ENCODE assay signal across 25 cellular contexts in the genomic region with DNA sequence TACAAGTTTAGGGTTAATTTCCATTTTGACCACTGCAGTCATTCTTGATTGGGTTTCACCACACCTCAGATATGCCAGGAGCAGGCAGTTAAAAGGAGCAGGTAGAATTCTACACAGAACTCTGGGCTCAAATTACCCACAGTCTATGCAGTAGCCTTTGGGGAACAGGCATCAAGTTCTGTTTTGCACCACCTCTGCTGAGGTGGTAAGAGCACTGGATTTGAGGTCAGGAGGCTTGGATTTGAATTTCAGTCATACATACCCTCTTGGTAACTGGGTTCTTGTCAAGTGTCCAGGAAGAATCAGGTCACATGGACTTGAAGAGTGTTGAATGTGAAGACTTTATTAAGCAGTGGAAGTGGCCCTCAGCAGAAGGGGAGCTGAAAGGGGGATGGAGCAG.
"Had no signal": no experiment of that assay in that cellular context is flagged by ENCODE, and none has a peak within 500 bp of the region (broad histone marks: within the 10 kb centered on the region; RNA-seq: fewer than 3 reads in every experiment).

No MANE protein-coding gene starts in this region.

- H3K4me3 Mint-ChIP-seq: activated B cell treated with CpG ODN at 0.5 μM for 24 hours; activated CD4-positive, alpha-beta T cell treated with anti-CD3 and anti-CD28 coated beads for 36 hours; activated naive CD4-positive, alpha-beta T cell treated with anti-CD3 and anti-CD28 coated beads, Interleukin-2, amount 10 ng/mL, durations not matched to agents 7 days and 5 days; memory B cell; nephron; stimulated activated naive CD8-positive, alpha-beta T cell treated with anti-CD3 and anti-CD28 coated beads, Interleukin-15, amount 100 ng/mL, for 72 hours; T-helper 17 cell had no signal

- H3K9me3 Mint-ChIP-seq: stimulated activated naive CD8-positive, alpha-beta T cell treated with anti-CD3 and anti-CD28 coated beads, Interleukin-15, amount 100 ng/mL, for 72 hours had no signal

- H3K27ac Mint-ChIP-seq: activated B cell treated with CpG ODN at 0.5 μM for 24 hours; activated CD4-positive, alpha-beta T cell treated with anti-CD3 and anti-CD28 coated beads for 36 hours; activated naive CD4-positive, alpha-beta T cell treated with anti-CD3 and anti-CD28 coated beads, Interleukin-2, amount 10 ng/mL, durations not matched to agents 7 days and 5 days; memory B cell; nephron; T-helper 17 cell had no signal

- H3K9me3 ChIP-seq: colonic mucosa, esophagus squamous epithelium, neutrophil, ovary, prostate gland had no signal

- H3K36me3 ChIP-seq: brain microvascular endothelial cell, colonic mucosa, esophagus squamous epithelium, heart right ventricle, neutrophil, ovary, prostate gland, tibial artery had no signal

- ATAC-seq: activated CD4-positive, alpha-beta T cell treated with anti-CD3 and anti-CD28 coated beads for 36 hours; heart right ventricle; left cardiac atrium; right cardiac atrium; stimulated activated naive CD8-positive, alpha-beta T cell treated with anti-CD3 and anti-CD28 coated beads, Interleukin-15, amount 100 ng/mL, for 72 hours; T-helper 17 cell had no signal

- H3K4me1 Mint-ChIP-seq: nephron, T-helper 17 cell had no signal

- DNase-seq: activated B cell treated with CpG ODN at 0.5 μM for 24 hours; activated CD4-positive, alpha-beta T cell treated with anti-CD3 and anti-CD28 coated beads for 36 hours; activated CD4-positive, alpha-beta T cell treated with anti-CD3 and anti-CD28 coated beads, Interleukin-2, amount 50 U/mL, for 48 hours; activated effector memory CD4-positive, alpha-beta T cell treated with anti-CD3 and anti-CD28 coated beads, Interleukin-2, amount 50 U/mL, for 16 hours; activated naive CD4-positive, alpha-beta T cell treated with anti-CD3 and anti-CD28 coated beads, Interleukin-2, amount 10 ng/mL, durations not matched to agents 7 days and 5 days; activated T-cell treated with anti-CD3 and anti-CD28 coated beads, Interleukin-2, amount 50 U/mL, for 48 hours; aorta; brain microvascular endothelial cell; central memory CD4-positive, alpha-beta T cell; colonic mucosa; dorsolateral prefrontal cortex; esophagus squamous epithelium; heart right ventricle; islet precursor cell; left cardiac atrium; ovary; right cardiac atrium; stimulated activated CD4-positive, alpha-beta T cell treated with anti-CD3 and anti-CD28 coated beads, Interleukin-4, amount 100 ng/mL, for 4 hours; stimulated activated naive CD8-positive, alpha-beta T cell treated with anti-CD3 and anti-CD28 coated beads, Interleukin-15, amount 100 ng/mL, for 72 hours; T-helper 17 cell; tibial artery had no signal

- H3K4me1 ChIP-seq: colonic mucosa, heart right ventricle, prostate gland had no signal

- H3K36me3 Mint-ChIP-seq: memory B cell had no signal

- H3K27me3 ChIP-seq: brain microvascular endothelial cell, colonic mucosa, esophagus squamous epithelium, heart right ventricle, neutrophil, ovary, tibial artery had no signal

- H3K4me3 ChIP-seq: colonic mucosa, dorsolateral prefrontal cortex, esophagus squamous epithelium, heart right ventricle, ovary, prostate gland, tibial artery had no signal

- H3K27ac ChIP-seq: brain microvascular endothelial cell, colonic mucosa, esophagus squamous epithelium, heart right ventricle, neutrophil, ovary, prostate gland had no signal

- H3K27me3 Mint-ChIP-seq: activated B cell treated with CpG ODN at 0.5 μM for 24 hours; activated CD4-positive, alpha-beta T cell treated with anti-CD3 and anti-CD28 coated beads for 36 hours; activated naive CD4-positive, alpha-beta T cell treated with anti-CD3 and anti-CD28 coated beads, Interleukin-2, amount 10 ng/mL, durations not matched to agents 7 days and 5 days; memory B cell; stimulated activated naive CD8-positive, alpha-beta T cell treated with anti-CD3 and anti-CD28 coated beads, Interleukin-15, amount 100 ng/mL, for 72 hours; T-helper 17 cell had no signal
